21 cellular contexts compared by ENCODE assay signal in the genomic region with DNA sequence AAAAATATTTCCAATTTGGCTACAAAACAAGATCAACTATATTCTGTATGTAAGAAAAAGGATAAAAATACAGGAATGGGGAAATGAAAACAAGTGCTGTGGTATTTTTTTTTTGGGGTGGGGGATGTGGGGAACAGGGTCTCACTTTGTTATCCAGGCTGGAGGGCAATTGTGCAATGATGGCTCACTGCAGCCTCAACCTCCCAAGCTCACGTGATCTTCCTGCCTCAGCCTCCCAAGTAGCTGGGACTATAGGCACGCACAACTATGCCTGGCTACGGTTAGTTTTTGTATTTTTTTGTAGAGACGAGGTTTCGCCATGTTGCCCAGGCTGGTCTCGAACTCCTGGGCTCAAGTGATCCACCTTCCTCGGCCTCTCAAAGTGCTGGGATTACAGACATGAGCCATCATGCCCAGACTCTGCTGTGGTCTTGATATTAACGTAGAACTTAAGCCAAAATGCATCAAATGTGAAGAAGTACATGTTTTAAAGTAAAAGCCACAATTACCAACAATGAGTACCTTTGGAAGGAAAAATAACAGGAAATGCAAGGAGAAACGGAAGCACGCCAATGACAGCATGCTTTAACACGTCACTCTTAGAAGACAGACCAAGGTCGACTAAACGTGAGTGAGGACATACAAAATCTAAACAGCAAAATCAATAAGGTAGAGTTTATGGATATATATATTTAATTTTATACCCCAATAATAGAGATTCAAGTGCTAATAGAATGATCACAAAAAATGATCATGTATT.
"Had no signal": no experiment of that assay in that cellular context is flagged by ENCODE, and none has a peak within 500 bp of the region (broad histone marks: within the 10 kb centered on the region; RNA-seq: fewer than 3 reads in every experiment).

No MANE protein-coding gene starts in this region.

- H2AFZ ChIP-seq: neural progenitor cell had no signal

- H3K27ac ChIP-seq: body of pancreas, neural progenitor cell, prostate gland, suprapubic skin, transverse colon, vagina had no signal

- H3K4me1 ChIP-seq: prostate gland, suprapubic skin, vagina had no signal

- H3K9ac ChIP-seq: neural progenitor cell had no signal

- H3K27me3 ChIP-seq: body of pancreas, gastroesophageal sphincter, suprapubic skin, transverse colon, vagina had no signal

- H3K4me3 ChIP-seq: body of pancreas, gastroesophageal sphincter, mucosa of descending colon, neural progenitor cell, prostate gland, skin epidermis, suprapubic skin, transverse colon, vagina had no signal

- H3K9me3 ChIP-seq: body of pancreas, gastroesophageal sphincter, mucosa of descending colon, prostate gland, suprapubic skin, transverse colon, vagina had no signal

- H3K4me2 ChIP-seq: neural progenitor cell had no signal

- H3K36me3 ChIP-seq: gastroesophageal sphincter, neural progenitor cell, prostate gland, suprapubic skin, transverse colon, vagina had no signal

- DNase-seq: activated CD4-positive, alpha-beta T cell treated with anti-CD3 and anti-CD28 coated beads, Interleukin-2, amount 10 ng/mL, durations not matched to agents 24 days and 14 days; activated CD8-positive, alpha-beta T cell treated with anti-CD3 and anti-CD28 coated beads for 36 hours; activated naive CD4-positive, alpha-beta T cell treated with anti-CD3 and anti-CD28 coated beads for 36 hours; activated T-cell treated with anti-CD3 and anti-CD28 coated beads, Interleukin-2, amount 50 U/mL, for 1 hour; caudate nucleus; immature natural killer cell; left ventricle myocardium superior; mesenchymal stem cell; mucosa of descending colon; naive B cell; right cardiac atrium; T1000; transverse colon had no signal

- ATAC-seq: activated CD8-positive, alpha-beta T cell treated with anti-CD3 and anti-CD28 coated beads for 36 hours; activated T-helper 17 cell treated with anti-CD3 and anti-CD28 coated beads, Interleukin-2, amount 50 U/mL, for 72 hours; body of pancreas; gastroesophageal sphincter; left ventricle myocardium superior; mucosa of descending colon; right cardiac atrium had no signal
